19 cellular contexts compared by ENCODE assay signal in genomic region chr13:49784886-49785570, GRCh38.
"Had no signal": no experiment of that assay in that cellular context is flagged by ENCODE, and none has a peak within 500 bp of the region (broad histone marks: within the 10 kb centered on the region; RNA-seq: fewer than 3 reads in every experiment).

No MANE protein-coding gene starts in this region.

- H3K27ac Mint-ChIP-seq: activated CD4-positive, alpha-beta T cell treated with anti-CD3 and anti-CD28 coated beads, Interleukin-2, amount 10 ng/mL, durations not matched to agents 7 days and 5 days; activated naive CD4-positive, alpha-beta T cell treated with anti-CD3 and anti-CD28 coated beads, Interleukin-2, amount 10 ng/mL, durations not matched to agents 7 days and 5 days; activated T-helper 17 cell treated with anti-CD3 and anti-CD28 coated beads, Interleukin-2, amount 50 U/mL, for 72 hours; dendritic cell treated with granulocyte-macrophage colony-stimulating factor and Interleukin-4, amounts not matched to agents 40 ng/mL and 50 ng/mL, for 4 days; stimulated activated effector memory CD8-positive, alpha-beta T cell treated with anti-CD3 and anti-CD28 coated beads, Interleukin-12 subunit alpha, Interleukin-12 subunit beta, amount 100 ng/mL, for 72 hours; T-helper 1 cell treated with Interleukin-12 subunit alpha and Interleukin-12 subunit beta and Interleukin-4 antibody, amounts not matched to agents 30 μg/mL and 1 μg/mL, for 36 hours; type B pancreatic cell had no signal

- H3K9me3 Mint-ChIP-seq: activated CD4-positive, alpha-beta T cell treated with anti-CD3 and anti-CD28 coated beads, Interleukin-2, amount 10 ng/mL, durations not matched to agents 7 days and 5 days; activated naive CD4-positive, alpha-beta T cell treated with anti-CD3 and anti-CD28 coated beads, Interleukin-2, amount 10 ng/mL, durations not matched to agents 7 days and 5 days; activated T-helper 17 cell treated with anti-CD3 and anti-CD28 coated beads, Interleukin-2, amount 50 U/mL, for 72 hours; dendritic cell treated with granulocyte-macrophage colony-stimulating factor and Interleukin-4, amounts not matched to agents 40 ng/mL and 50 ng/mL, for 4 days; effector memory CD8-positive, alpha-beta T cell; neural crest cell; stimulated activated effector memory CD8-positive, alpha-beta T cell treated with anti-CD3 and anti-CD28 coated beads, Interleukin-12 subunit alpha, Interleukin-12 subunit beta, amount 100 ng/mL, for 72 hours; T-helper 1 cell treated with Interleukin-12 subunit alpha and Interleukin-12 subunit beta and Interleukin-4 antibody, amounts not matched to agents 30 μg/mL and 1 μg/mL, for 36 hours; type B pancreatic cell had no signal

- H3K4me3 ChIP-seq: heart left ventricle, pancreas, suprapubic skin had no signal

- H3K27me3 ChIP-seq: heart left ventricle, pancreas, suprapubic skin had no signal

- H3K36me3 ChIP-seq: heart left ventricle, pancreas, suprapubic skin had no signal

- H3K27ac ChIP-seq: epithelial cell of prostate, heart left ventricle, pancreas, suprapubic skin had no signal

- ATAC-seq: activated T-helper 17 cell treated with anti-CD3 and anti-CD28 coated beads, Interleukin-2, amount 50 U/mL, for 72 hours; effector memory CD8-positive, alpha-beta T cell; heart left ventricle; left lobe of liver; pancreas; stimulated activated effector memory CD8-positive, alpha-beta T cell treated with anti-CD3 and anti-CD28 coated beads, Interleukin-12 subunit alpha, Interleukin-12 subunit beta, amount 100 ng/mL, for 72 hours had no signal

- DNase-seq: activated CD4-positive, alpha-beta T cell treated with anti-CD3 and anti-CD28 coated beads, Interleukin-2, amount 10 ng/mL, durations not matched to agents 7 days and 5 days; activated CD4-positive, CD25-positive, alpha-beta regulatory T cell; activated CD8-positive, alpha-beta memory T cell treated with anti-CD3 and anti-CD28 coated beads for 24 hours; activated naive CD4-positive, alpha-beta T cell treated with anti-CD3 and anti-CD28 coated beads, Interleukin-2, amount 10 ng/mL, durations not matched to agents 7 days and 5 days; central memory CD4-positive, alpha-beta T cell; effector memory CD8-positive, alpha-beta T cell; heart left ventricle; pancreas; retina; small intestine had no signal

- H3K9me3 ChIP-seq: heart left ventricle, pancreas, suprapubic skin had no signal

- H3K27me3 Mint-ChIP-seq: activated CD4-positive, alpha-beta T cell treated with anti-CD3 and anti-CD28 coated beads, Interleukin-2, amount 10 ng/mL, durations not matched to agents 7 days and 5 days; activated naive CD4-positive, alpha-beta T cell treated with anti-CD3 and anti-CD28 coated beads, Interleukin-2, amount 10 ng/mL, durations not matched to agents 7 days and 5 days; activated T-helper 17 cell treated with anti-CD3 and anti-CD28 coated beads, Interleukin-2, amount 50 U/mL, for 72 hours; dendritic cell treated with granulocyte-macrophage colony-stimulating factor and Interleukin-4, amounts not matched to agents 40 ng/mL and 50 ng/mL, for 4 days; effector memory CD8-positive, alpha-beta T cell; type B pancreatic cell had no signal

- H3K4me3 Mint-ChIP-seq: activated CD4-positive, alpha-beta T cell treated with anti-CD3 and anti-CD28 coated beads, Interleukin-2, amount 10 ng/mL, durations not matched to agents 7 days and 5 days; activated naive CD4-positive, alpha-beta T cell treated with anti-CD3 and anti-CD28 coated beads, Interleukin-2, amount 10 ng/mL, durations not matched to agents 7 days and 5 days; activated T-helper 17 cell treated with anti-CD3 and anti-CD28 coated beads, Interleukin-2, amount 50 U/mL, for 72 hours; dendritic cell treated with granulocyte-macrophage colony-stimulating factor and Interleukin-4, amounts not matched to agents 40 ng/mL and 50 ng/mL, for 4 days; effector memory CD8-positive, alpha-beta T cell; neural crest cell; stimulated activated effector memory CD8-positive, alpha-beta T cell treated with anti-CD3 and anti-CD28 coated beads, Interleukin-12 subunit alpha, Interleukin-12 subunit beta, amount 100 ng/mL, for 72 hours; T-helper 1 cell treated with Interleukin-12 subunit alpha and Interleukin-12 subunit beta and Interleukin-4 antibody, amounts not matched to agents 30 μg/mL and 1 μg/mL, for 36 hours; type B pancreatic cell had no signal
